2 cellular contexts compared by ENCODE assay signal in genomic region chrX:16807976-16808542, GRCh38.
A peak's percentile ranks its signal among the peaks of the same experiment; 100 is the strongest.
TF ChIP-seq lines count a peak whose summit lies in the region.

No MANE protein-coding gene starts in this region.

TF ChIP-seq in K562, 482 proteins besides CTCF, POLR2A, EP300 and RAD21 (continued from another document and continues in another):
- TF ChIP-seq, protein P1, sequence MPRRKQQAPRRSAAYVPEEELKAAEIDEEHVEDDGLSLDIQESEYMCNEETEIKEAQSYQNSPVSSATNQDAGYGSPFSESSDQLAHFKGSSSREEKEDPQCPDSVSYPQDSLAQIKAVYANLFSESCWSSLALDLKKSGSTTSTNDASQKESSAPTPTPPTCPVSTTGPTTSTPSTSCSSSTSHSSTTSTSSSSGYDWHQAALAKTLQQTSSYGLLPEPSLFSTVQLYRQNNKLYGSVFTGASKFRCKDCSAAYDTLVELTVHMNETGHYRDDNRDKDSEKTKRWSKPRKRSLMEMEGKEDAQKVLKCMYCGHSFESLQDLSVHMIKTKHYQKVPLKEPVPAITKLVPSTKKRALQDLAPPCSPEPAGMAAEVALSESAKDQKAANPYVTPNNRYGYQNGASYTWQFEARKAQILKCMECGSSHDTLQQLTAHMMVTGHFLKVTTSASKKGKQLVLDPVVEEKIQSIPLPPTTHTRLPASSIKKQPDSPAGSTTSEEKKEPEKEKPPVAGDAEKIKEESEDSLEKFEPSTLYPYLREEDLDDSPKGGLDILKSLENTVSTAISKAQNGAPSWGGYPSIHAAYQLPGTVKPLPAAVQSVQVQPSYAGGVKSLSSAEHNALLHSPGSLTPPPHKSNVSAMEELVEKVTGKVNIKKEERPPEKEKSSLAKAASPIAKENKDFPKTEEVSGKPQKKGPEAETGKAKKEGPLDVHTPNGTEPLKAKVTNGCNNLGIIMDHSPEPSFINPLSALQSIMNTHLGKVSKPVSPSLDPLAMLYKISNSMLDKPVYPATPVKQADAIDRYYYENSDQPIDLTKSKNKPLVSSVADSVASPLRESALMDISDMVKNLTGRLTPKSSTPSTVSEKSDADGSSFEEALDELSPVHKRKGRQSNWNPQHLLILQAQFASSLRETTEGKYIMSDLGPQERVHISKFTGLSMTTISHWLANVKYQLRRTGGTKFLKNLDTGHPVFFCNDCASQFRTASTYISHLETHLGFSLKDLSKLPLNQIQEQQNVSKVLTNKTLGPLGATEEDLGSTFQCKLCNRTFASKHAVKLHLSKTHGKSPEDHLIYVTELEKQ (CRISPR knock-in tag; IDR thresholded peaks at IDR 0.05): no peak
- TF ChIP-seq, protein P2, sequence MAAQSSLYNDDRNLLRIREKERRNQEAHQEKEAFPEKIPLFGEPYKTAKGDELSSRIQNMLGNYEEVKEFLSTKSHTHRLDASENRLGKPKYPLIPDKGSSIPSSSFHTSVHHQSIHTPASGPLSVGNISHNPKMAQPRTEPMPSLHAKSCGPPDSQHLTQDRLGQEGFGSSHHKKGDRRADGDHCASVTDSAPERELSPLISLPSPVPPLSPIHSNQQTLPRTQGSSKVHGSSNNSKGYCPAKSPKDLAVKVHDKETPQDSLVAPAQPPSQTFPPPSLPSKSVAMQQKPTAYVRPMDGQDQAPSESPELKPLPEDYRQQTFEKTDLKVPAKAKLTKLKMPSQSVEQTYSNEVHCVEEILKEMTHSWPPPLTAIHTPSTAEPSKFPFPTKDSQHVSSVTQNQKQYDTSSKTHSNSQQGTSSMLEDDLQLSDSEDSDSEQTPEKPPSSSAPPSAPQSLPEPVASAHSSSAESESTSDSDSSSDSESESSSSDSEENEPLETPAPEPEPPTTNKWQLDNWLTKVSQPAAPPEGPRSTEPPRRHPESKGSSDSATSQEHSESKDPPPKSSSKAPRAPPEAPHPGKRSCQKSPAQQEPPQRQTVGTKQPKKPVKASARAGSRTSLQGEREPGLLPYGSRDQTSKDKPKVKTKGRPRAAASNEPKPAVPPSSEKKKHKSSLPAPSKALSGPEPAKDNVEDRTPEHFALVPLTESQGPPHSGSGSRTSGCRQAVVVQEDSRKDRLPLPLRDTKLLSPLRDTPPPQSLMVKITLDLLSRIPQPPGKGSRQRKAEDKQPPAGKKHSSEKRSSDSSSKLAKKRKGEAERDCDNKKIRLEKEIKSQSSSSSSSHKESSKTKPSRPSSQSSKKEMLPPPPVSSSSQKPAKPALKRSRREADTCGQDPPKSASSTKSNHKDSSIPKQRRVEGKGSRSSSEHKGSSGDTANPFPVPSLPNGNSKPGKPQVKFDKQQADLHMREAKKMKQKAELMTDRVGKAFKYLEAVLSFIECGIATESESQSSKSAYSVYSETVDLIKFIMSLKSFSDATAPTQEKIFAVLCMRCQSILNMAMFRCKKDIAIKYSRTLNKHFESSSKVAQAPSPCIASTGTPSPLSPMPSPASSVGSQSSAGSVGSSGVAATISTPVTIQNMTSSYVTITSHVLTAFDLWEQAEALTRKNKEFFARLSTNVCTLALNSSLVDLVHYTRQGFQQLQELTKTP (IDR thresholded peaks at IDR 0.05; ENCODE audit: low read depth in 1 of 2, partially characterized antibody in 2 of 2): no peak
- TF ChIP-seq RBM15 (IDR thresholded peaks at IDR 0.05; ENCODE audit: insufficient read depth, low read length) (no peak), TAF1 (IDR thresholded peaks at IDR 0.05; ENCODE audit: control insufficient read depth, extremely low read depth, insufficient read depth, low read length, severe bottlenecking) (no peak), ZNF668 (CRISPR knock-in tag; IDR thresholded peaks at IDR 0.05) (no peak), ATF3 (IDR thresholded peaks at IDR 0.05) (peak; percentile 52; the same call in 1 of the 2 replicates), ATF3 (CRISPR knock-in tag; conservative IDR thresholded peaks at IDR 0.05) (no peak), ZNF785 (CRISPR knock-in tag; IDR thresholded peaks at IDR 0.05) (no peak), E2F4 (CRISPR knock-in tag; IDR thresholded peaks at IDR 0.05; ENCODE audit: low read depth) (no peak), ZNF561 (CRISPR knock-in tag; conservative IDR thresholded peaks at IDR 0.05) (no peak)
- TF ChIP-seq, protein P3, sequence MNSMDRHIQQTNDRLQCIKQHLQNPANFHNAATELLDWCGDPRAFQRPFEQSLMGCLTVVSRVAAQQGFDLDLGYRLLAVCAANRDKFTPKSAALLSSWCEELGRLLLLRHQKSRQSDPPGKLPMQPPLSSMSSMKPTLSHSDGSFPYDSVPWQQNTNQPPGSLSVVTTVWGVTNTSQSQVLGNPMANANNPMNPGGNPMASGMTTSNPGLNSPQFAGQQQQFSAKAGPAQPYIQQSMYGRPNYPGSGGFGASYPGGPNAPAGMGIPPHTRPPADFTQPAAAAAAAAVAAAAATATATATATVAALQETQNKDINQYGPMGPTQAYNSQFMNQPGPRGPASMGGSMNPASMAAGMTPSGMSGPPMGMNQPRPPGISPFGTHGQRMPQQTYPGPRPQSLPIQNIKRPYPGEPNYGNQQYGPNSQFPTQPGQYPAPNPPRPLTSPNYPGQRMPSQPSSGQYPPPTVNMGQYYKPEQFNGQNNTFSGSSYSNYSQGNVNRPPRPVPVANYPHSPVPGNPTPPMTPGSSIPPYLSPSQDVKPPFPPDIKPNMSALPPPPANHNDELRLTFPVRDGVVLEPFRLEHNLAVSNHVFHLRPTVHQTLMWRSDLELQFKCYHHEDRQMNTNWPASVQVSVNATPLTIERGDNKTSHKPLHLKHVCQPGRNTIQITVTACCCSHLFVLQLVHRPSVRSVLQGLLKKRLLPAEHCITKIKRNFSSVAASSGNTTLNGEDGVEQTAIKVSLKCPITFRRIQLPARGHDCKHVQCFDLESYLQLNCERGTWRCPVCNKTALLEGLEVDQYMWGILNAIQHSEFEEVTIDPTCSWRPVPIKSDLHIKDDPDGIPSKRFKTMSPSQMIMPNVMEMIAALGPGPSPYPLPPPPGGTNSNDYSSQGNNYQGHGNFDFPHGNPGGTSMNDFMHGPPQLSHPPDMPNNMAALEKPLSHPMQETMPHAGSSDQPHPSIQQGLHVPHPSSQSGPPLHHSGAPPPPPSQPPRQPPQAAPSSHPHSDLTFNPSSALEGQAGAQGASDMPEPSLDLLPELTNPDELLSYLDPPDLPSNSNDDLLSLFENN (IDR thresholded peaks at IDR 0.05; ENCODE audit: low read depth in 2 of 2, low read length in 2 of 2): no peak

TF ChIP-seq in liver, 16 proteins besides CTCF, POLR2A, EP300 and RAD21 (continued from another document):
- peak; percentile 28 for TF ChIP-seq REST (IDR thresholded peaks at IDR 0.05)
- no peak for TF ChIP-seq NR2F2 (IDR thresholded peaks at IDR 0.05)
- no peak for TF ChIP-seq EGR1 (IDR thresholded peaks at IDR 0.05; ENCODE audit: low read depth in 2 of 2)
- TF ChIP-seq, protein P4, sequence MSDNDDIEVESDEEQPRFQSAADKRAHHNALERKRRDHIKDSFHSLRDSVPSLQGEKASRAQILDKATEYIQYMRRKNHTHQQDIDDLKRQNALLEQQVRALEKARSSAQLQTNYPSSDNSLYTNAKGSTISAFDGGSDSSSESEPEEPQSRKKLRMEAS (IDR thresholded peaks at IDR 0.05): no peak
- no peak for TF ChIP-seq GABPA (IDR thresholded peaks at IDR 0.05 in 1 of 2, conservative IDR thresholded peaks at IDR 0.05 in 1 of 2)
- no peak for TF ChIP-seq FOXA1 (IDR thresholded peaks at IDR 0.05)
- peak; percentile 56 for TF ChIP-seq FOXA2 (IDR thresholded peaks at IDR 0.05)
